ENCODE assay signal across 12 cellular contexts in genomic region chr1:66526036-66526435, GRCh38. TPM values are rescaled to one million over a fixed set of nuclear protein-coding genes. Genes with fewer than 3 reads are reported as not detected.
DNase-seq lines count a peak whose midpoint lies in the region; ATAC-seq and TF ChIP-seq lines count a peak whose summit lies in the region.
"Had no signal": no experiment of that assay in that cellular context is flagged by ENCODE, and none has a peak within 500 bp of the region (broad histone marks: within the 10 kb centered on the region; RNA-seq: fewer than 3 reads in every experiment).

No MANE protein-coding gene starts in this region.

- H3K9me2 ChIP-seq in HCT116 (ENCODE audit: insufficient read depth), result no peaks in the 10 kb centered on the region

- H3K4me3 Mint-ChIP-seq in stimulated activated naive B cell treated with anti-CD40 and anti-IgM and Interleukin-4, amounts not matched to agents 10 μg/mL and 1 μg/mL and 100 μg/mL, for 72 hours, result no peak overlapping the region
- H3K4me3 Mint-ChIP-seq: CD8-positive, alpha-beta T cell had no signal

- H3K4me3 ChIP-seq in HCT116 (replicated peaks in 1 of 2; ENCODE audit: low read depth in 1 of 2, low read length in 2 of 2) (no peak overlapping the region), WERI-Rb-1 (ENCODE audit: low read depth, low read length) (no peak overlapping the region)
- H3K4me3 ChIP-seq: A549 had no signal

- TF ChIP-seq CTCF in HCT116 (IDR thresholded peaks at IDR 0.05 in 2 of 3, conservative IDR thresholded peaks at IDR 0.05 in 1 of 3; ENCODE audit: borderline replicate concordance in 1 of 3, insufficient read depth in 1 of 3, low read depth in 2 of 3, low read length in 2 of 3), result no peak
- no peak for TF ChIP-seq CTCF in WERI-Rb-1 (IDR thresholded peaks at IDR 0.05; ENCODE audit: low read depth, low read length)

- H3K4me1 ChIP-seq in HCT116 (ENCODE audit: control insufficient read depth in 1 of 2, insufficient read depth in 2 of 2, low read length in 2 of 2), result peaks cover 0 to 41% of the 10 kb centered on the region in 2 experiments; a peak in 2 of 4 replicates
- H3K4me1 ChIP-seq: BE2C had no signal

- POLR2A ChIA-PET in HCT116 (lab: Charles Lee), result no interaction called here

- H3K9ac ChIP-seq in HCT116 (ENCODE audit: low read length), result no peak overlapping the region

- no peaks in the 10 kb centered on the region for H4K20me1 ChIP-seq in HCT116 (ENCODE audit: insufficient read depth)

- RAD21 ChIA-PET in HCT116 (lab: Charles Lee; ENCODE audit: low non-redundant PET in 1 of 2, low total read pairs in 2 of 2, uncharacterized antibody in 2 of 2, unreplicated experiment in 2 of 2), result no interaction called here

- DNase-seq in NCI-H524 (lab: John Stamatoyannopoulos, UW) (peak; percentile 30 to 38), NCI-H524 treated with DMSO at 0.1 percent for 48 hours (lab: John Stamatoyannopoulos, UW) (no peak), HCT116 (ENCODE audit: low read depth, low spot score) (no peak), WERI-Rb-1 (peak; percentile 88), T-helper 9 cell (no peak)
- no peak for DNase-seq in stimulated activated naive B cell treated with anti-CD40 and anti-IgM and Interleukin-4, amounts not matched to agents 10 μg/mL and 1 μg/mL and 100 μg/mL, for 72 hours
- DNase-seq: BE2C; CD8-positive, alpha-beta T cell; COR-L47 had no signal

- H3K27ac ChIP-seq in HCT116 (ENCODE audit: low read depth, low read length) (no peak overlapping the region), WERI-Rb-1 (peak overlapping the region; percentile 61)
- H3K27ac ChIP-seq: A549, C4-2B had no signal

- H3K79me2 ChIP-seq in HCT116 (ENCODE audit: insufficient read depth, low read length), result no peaks in the 10 kb centered on the region

- peak; percentile 76 for ATAC-seq in HCT116
- no peak for ATAC-seq in stimulated activated naive B cell treated with anti-CD40 and anti-IgM and Interleukin-4, amounts not matched to agents 10 μg/mL and 1 μg/mL and 100 μg/mL, for 72 hours (replicated peaks)
- ATAC-seq: A549; CD8-positive, alpha-beta T cell had no signal

- H3K4me1 Mint-ChIP-seq in stimulated activated naive B cell treated with anti-CD40 and anti-IgM and Interleukin-4, amounts not matched to agents 10 μg/mL and 1 μg/mL and 100 μg/mL, for 72 hours, result peaks cover under 1 to 6% of the 10 kb centered on the region in 2 donors

- H2AFZ ChIP-seq in HCT116 (ENCODE audit: low read depth, low read length, poor library complexity, severe bottlenecking), result no peak overlapping the region

- H3K36me3 ChIP-seq in HCT116 (ENCODE audit: control insufficient read depth in 1 of 2, insufficient read depth in 2 of 2, low read length in 2 of 2), result no peaks in the 10 kb centered on the region
- no peaks in the 10 kb centered on the region for H3K36me3 ChIP-seq in WERI-Rb-1
- H3K36me3 ChIP-seq: BE2C had no signal

- intact Hi-C loops in HCT116 (cut with micrococcal nuclease), result no loop called here

- CTCF ChIA-PET in HCT116 (lab: Charles Lee), result no interaction called here

- BruUV-seq in HCT116 (replicated peaks; lab: Mats Ljungman, UMichigan), result no TSS peak

- no peaks in the 10 kb centered on the region for H3K36me3 Mint-ChIP-seq in stimulated activated naive B cell treated with anti-CD40 and anti-IgM and Interleukin-4, amounts not matched to agents 10 μg/mL and 1 μg/mL and 100 μg/mL, for 72 hours
- H3K36me3 Mint-ChIP-seq: CD8-positive, alpha-beta T cell had no signal

- no peak for TF ChIP-seq POLR2A in HCT116 (IDR thresholded peaks at IDR 0.05; ENCODE audit: borderline replicate concordance, extremely low read depth, insufficient read depth, insufficient read length)

- no peaks in the 10 kb centered on the region for H3K9me3 ChIP-seq in HCT116 (ENCODE audit: control insufficient read depth in 1 of 2, insufficient read depth in 1 of 2, low read depth in 1 of 2, low read length in 2 of 2)
- no peaks in the 10 kb centered on the region for H3K9me3 ChIP-seq in WERI-Rb-1 (ENCODE audit: severe bottlenecking)
- H3K9me3 ChIP-seq: A549, BE2C had no signal

- no peak for TF ChIP-seq RAD21 in HCT116 (IDR thresholded peaks at IDR 0.05; ENCODE audit: low read depth)

- peaks cover 0 to under 1% of the 10 kb centered on the region in 2 donors for H3K27me3 Mint-ChIP-seq in stimulated activated naive B cell treated with anti-CD40 and anti-IgM and Interleukin-4, amounts not matched to agents 10 μg/mL and 1 μg/mL and 100 μg/mL, for 72 hours

- no peak overlapping the region for H3K27ac Mint-ChIP-seq in stimulated activated naive B cell treated with anti-CD40 and anti-IgM and Interleukin-4, amounts not matched to agents 10 μg/mL and 1 μg/mL and 100 μg/mL, for 72 hours
- H3K27ac Mint-ChIP-seq: CD8-positive, alpha-beta T cell had no signal

- H3K27me3 ChIP-seq in HCT116 (ENCODE audit: insufficient read depth, low read length) (no peaks in the 10 kb centered on the region), WERI-Rb-1 (ENCODE audit: insufficient read depth, low read depth, severe bottlenecking) (no peaks in the 10 kb centered on the region)
- H3K27me3 ChIP-seq: BE2C had no signal

- H3K4me2 ChIP-seq in HCT116 (ENCODE audit: low read length), result no peak overlapping the region
- H3K4me2 ChIP-seq: A549 had no signal

- no peaks in the 10 kb centered on the region for H3K9me3 Mint-ChIP-seq in stimulated activated naive B cell treated with anti-CD40 and anti-IgM and Interleukin-4, amounts not matched to agents 10 μg/mL and 1 μg/mL and 100 μg/mL, for 72 hours
- H3K9me3 Mint-ChIP-seq: CD8-positive, alpha-beta T cell had no signal

TF ChIP-seq in HCT116, 20 proteins besides CTCF, POLR2A, EP300 and RAD21:
- TF ChIP-seq POLR2AphosphoS5 (IDR thresholded peaks at IDR 0.05; ENCODE audit: low read depth, low read length) (no peak), EZH2 (IDR thresholded peaks at IDR 0.05) (no peak), FOSL1 (IDR thresholded peaks at IDR 0.05; ENCODE audit: low read depth) (no peak), TCF7L2 (IDR thresholded peaks at IDR 0.05; ENCODE audit: borderline replicate concordance, extremely low read depth, insufficient read depth, insufficient read length) (no peak), YY1 (IDR thresholded peaks at IDR 0.05; ENCODE audit: extremely low read depth, insufficient replicate concordance, low read depth, low read length) (no peak), ELF1 (IDR thresholded peaks at IDR 0.05; ENCODE audit: borderline replicate concordance, low read depth) (no peak)

RNA-seq across cellular contexts. Expression of gene SGIP1, which starts 7.9 kb away (rescaled TPM):
- total RNA-seq in HCT116 (2021; ENCODE audit: unreplicated experiment), result 0.15 TPM
- polyA plus RNA-seq in HCT116 (2012), result 0.01 TPM in 1 of 2 replicates, not detected in the other
- total RNA-seq: CD8-positive, alpha-beta T cell; Daoy had no signal
- polyA plus RNA-seq: A549 had no signal

Comparison
In these comparisons a context has a peak if more than half of its experiments do, and no peak if none do; other contexts are left out.
1. DNase-seq: peak in NCI-H524 (2 of 2) and WERI-Rb-1 (single experiment); none in NCI-H524 treated with DMSO at 0.1 percent for 48 hours (single experiment), HCT116 (single experiment), T-helper 9 cell (single experiment) and stimulated activated naive B cell treated with anti-CD40 and anti-IgM and Interleukin-4, amounts not matched to agents 10 μg/mL and 1 μg/mL and 100 μg/mL, for 72 hours (single experiment).